16 cellular contexts compared by ENCODE assay signal in the genomic region with DNA sequence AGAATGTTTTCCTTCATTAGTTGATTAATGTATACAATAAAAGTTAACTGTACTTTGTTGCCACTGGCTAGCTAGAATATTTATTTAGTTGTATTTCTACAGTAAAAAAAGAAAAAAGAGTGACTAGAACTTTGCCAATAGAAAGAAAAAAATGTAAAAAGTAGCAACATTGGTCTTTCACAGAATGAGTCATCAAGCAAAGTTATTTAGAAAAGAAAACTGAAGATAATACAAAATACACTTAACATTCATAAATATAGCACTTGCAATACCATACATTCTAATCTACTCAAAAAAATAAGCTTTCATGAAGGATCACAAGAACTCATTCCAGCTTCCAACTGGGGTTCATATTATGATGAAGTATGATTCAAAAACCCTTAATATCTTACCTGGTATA.
DNase-seq lines count a peak whose midpoint lies in the region; ATAC-seq, FAIRE-seq and TF ChIP-seq lines count a peak whose summit lies in the region.
"Had no signal": no experiment of that assay in that cellular context is flagged by ENCODE, and none has a peak within 500 bp of the region (broad histone marks: within the 10 kb centered on the region; RNA-seq: fewer than 3 reads in every experiment).

No MANE protein-coding gene starts in this region.

- H3K27ac Mint-ChIP-seq in astrocyte (ENCODE audit: unreplicated experiment): no peak overlapping the region

- H3K9ac ChIP-seq in astrocyte (ENCODE audit: low read length): no peak overlapping the region

- in situ Hi-C loops in GM13977 (cut with MboI; ENCODE audit: low pct_unique_long_range_greater_than_20kb, low sequenced_read_pairs, unreplicated experiment): no loop called here

- no peak overlapping the region for H3K4me2 ChIP-seq in astrocyte (ENCODE audit: low read length)

- H3K4me3 ChIP-seq in astrocyte (ENCODE audit: insufficient read depth, low read depth, low read length): no peak overlapping the region
- H3K4me3 ChIP-seq: SK-N-MC had no signal

- no peak overlapping the region for H3K4me3 Mint-ChIP-seq in astrocyte (ENCODE audit: unreplicated experiment)

- no peaks in the 10 kb centered on the region for H3K27me3 Mint-ChIP-seq in astrocyte (ENCODE audit: low read depth, unreplicated experiment)

- no peaks in the 10 kb centered on the region for H3K27me3 ChIP-seq in astrocyte (ENCODE audit: insufficient read depth, low read length)

- TF ChIP-seq CTCF in astrocyte (IDR thresholded peaks at IDR 0.05; ENCODE audit: insufficient read depth, low read depth, low read length): no peak
- TF ChIP-seq CTCF in GM13977 (IDR thresholded peaks at IDR 0.05; ENCODE audit: extremely low read depth, insufficient read depth, missing control alignments): no peak

- H3K79me2 ChIP-seq in astrocyte (ENCODE audit: insufficient read depth, low read length): no peaks in the 10 kb centered on the region

- H3K27ac ChIP-seq in astrocyte (ENCODE audit: low read depth, low read length): no peak overlapping the region
- H3K27ac ChIP-seq: SK-N-MC had no signal

- H3K36me3 Mint-ChIP-seq in astrocyte (ENCODE audit: low read depth, unreplicated experiment): peaks cover 14% of the 10 kb centered on the region

- DNase-seq in ELR (ENCODE audit: low read depth): peak; percentile 19
- DNase-seq in astrocyte (ENCODE audit: low read depth): peak; percentile 12
- DNase-seq in fibroblast of peridontal ligament (ENCODE audit: extremely low read depth): peak; percentile 58
- peak; percentile 4 for DNase-seq in stromal cell of bone marrow (ENCODE audit: low read depth)
- no peak for DNase-seq in GM13977 (ENCODE audit: low spot score)
- DNase-seq: C1 segment of cervical spinal cord, NCI-H1930, NCI-H2171, NCI-H446 treated with DMSO at 0.1 percent for 48 hours, NCI-H774 had no signal

- no peak for FAIRE-seq in astrocyte (lab: Jason Lieb, UNC)
- FAIRE-seq: H54 had no signal

- H4K20me1 ChIP-seq in astrocyte (ENCODE audit: insufficient read depth, low read length): no peaks in the 10 kb centered on the region

- no peak for ATAC-seq in HG02973 (IDR thresholded peaks at IDR 0.05; ENCODE audit: unreplicated experiment)
- no peak for ATAC-seq in HG03025 (IDR thresholded peaks at IDR 0.05; ENCODE audit: low FRiP score, unreplicated experiment)
- ATAC-seq: Panc1, Right ventricle myocardium inferior had no signal

- H3K36me3 ChIP-seq in astrocyte (ENCODE audit: insufficient read depth, low read length): peaks cover 21% of the 10 kb centered on the region

- H3K4me1 Mint-ChIP-seq in astrocyte (ENCODE audit: low read depth, unreplicated experiment): peaks cover 3% of the 10 kb centered on the region

- H3K4me1 ChIP-seq in astrocyte (ENCODE audit: insufficient read depth, low read length): no peaks in the 10 kb centered on the region

- no peak overlapping the region for H2AFZ ChIP-seq in astrocyte (ENCODE audit: low read depth, low read length)

- peaks cover 2% of the 10 kb centered on the region for H3K9me3 Mint-ChIP-seq in astrocyte (ENCODE audit: unreplicated experiment)

- no peaks in the 10 kb centered on the region for H3K9me3 ChIP-seq in astrocyte (ENCODE audit: insufficient read depth, low read depth, low read length)
